ENCODE assay signal across 23 cellular contexts in the genomic region with DNA sequence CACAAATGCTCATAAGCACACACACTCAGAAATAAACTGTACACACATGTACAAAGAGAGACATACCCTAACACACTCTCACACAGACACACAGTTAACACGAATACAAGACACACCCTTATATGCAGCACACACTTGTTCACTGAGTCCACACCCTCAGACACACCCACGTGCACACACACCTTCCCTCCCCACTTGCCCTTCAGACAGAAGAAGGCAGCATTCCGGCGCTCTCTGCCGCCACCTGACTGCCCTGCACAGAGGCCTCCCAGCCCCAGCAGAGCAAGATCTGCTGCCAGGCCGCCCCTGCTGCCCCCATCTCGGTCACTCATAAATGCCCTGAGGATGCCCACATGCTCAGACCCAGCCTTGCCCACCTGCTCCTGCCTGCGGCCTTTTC.
DNase-seq lines count a peak whose midpoint lies in the region; ATAC-seq and TF ChIP-seq lines count a peak whose summit lies in the region.
"Had no signal": no experiment of that assay in that cellular context is flagged by ENCODE, and none has a peak within 500 bp of the region (broad histone marks: within the 10 kb centered on the region; RNA-seq: fewer than 3 reads in every experiment).

No MANE protein-coding gene starts in this region.

- peaks cover 16% of the 10 kb centered on the region for H3K27me3 Mint-ChIP-seq in endothelial cell (ENCODE audit: unreplicated experiment)
- H3K27me3 Mint-ChIP-seq: stimulated activated naive CD8-positive, alpha-beta T cell treated with anti-CD3 and anti-CD28 coated beads, Interleukin-15, amount 100 ng/mL, for 72 hours had no signal

- peaks cover 6% of the 10 kb centered on the region for H3K27me3 ChIP-seq in lower lobe of right lung (ENCODE audit: low read depth)

- peak; percentile 29 to 54 for ATAC-seq in lower lobe of right lung
- ATAC-seq in stimulated activated effector memory CD8-positive, alpha-beta T cell treated with anti-CD3 and anti-CD28 coated beads, Interleukin-12 subunit alpha, Interleukin-12 subunit beta, amount 100 ng/mL, for 72 hours: no peak
- no peak for ATAC-seq in GM19455 (IDR thresholded peaks at IDR 0.05; ENCODE audit: unreplicated experiment)
- ATAC-seq: activated CD4-positive, alpha-beta T cell treated with anti-CD3 and anti-CD28 coated beads for 36 hours; activated CD8-positive, alpha-beta memory T cell treated with anti-CD3 and anti-CD28 coated beads, Interleukin-2, amount 10 ng/mL, durations not matched to agents 7 days and 5 days; stimulated activated naive CD8-positive, alpha-beta T cell treated with anti-CD3 and anti-CD28 coated beads, Interleukin-15, amount 100 ng/mL, for 72 hours had no signal

- H3K36me3 ChIP-seq in lower lobe of right lung: no peaks in the 10 kb centered on the region

- no peak overlapping the region for H3K4me3 Mint-ChIP-seq in endothelial cell (ENCODE audit: unreplicated experiment)
- no peak overlapping the region for H3K4me3 Mint-ChIP-seq in stimulated activated effector memory CD8-positive, alpha-beta T cell treated with anti-CD3 and anti-CD28 coated beads, Interleukin-12 subunit alpha, Interleukin-12 subunit beta, amount 100 ng/mL, for 72 hours
- H3K4me3 Mint-ChIP-seq: activated CD4-positive, alpha-beta T cell treated with anti-CD3 and anti-CD28 coated beads for 36 hours; activated CD8-positive, alpha-beta memory T cell treated with anti-CD3 and anti-CD28 coated beads, Interleukin-2, amount 10 ng/mL, durations not matched to agents 7 days and 5 days; activated naive CD8-positive, alpha-beta T cell; IgD-negative memory B cell; stimulated activated naive CD8-positive, alpha-beta T cell treated with anti-CD3 and anti-CD28 coated beads, Interleukin-15, amount 100 ng/mL, for 72 hours had no signal

- H3K4me1 Mint-ChIP-seq in endothelial cell (ENCODE audit: unreplicated experiment): peaks cover 6% of the 10 kb centered on the region
- H3K4me1 Mint-ChIP-seq in stimulated activated effector memory CD8-positive, alpha-beta T cell treated with anti-CD3 and anti-CD28 coated beads, Interleukin-12 subunit alpha, Interleukin-12 subunit beta, amount 100 ng/mL, for 72 hours: peaks cover 7% of the 10 kb centered on the region
- H3K4me1 Mint-ChIP-seq: IgD-negative memory B cell had no signal

- TF ChIP-seq CTCF in endothelial cell (IDR thresholded peaks at IDR 0.05; ENCODE audit: unreplicated experiment): no peak
- TF ChIP-seq CTCF in lower lobe of right lung (IDR thresholded peaks at IDR 0.05): no peak

- peaks cover 4% of the 10 kb centered on the region for H3K36me3 Mint-ChIP-seq in endothelial cell (ENCODE audit: low read depth, unreplicated experiment)
- no peaks in the 10 kb centered on the region for H3K36me3 Mint-ChIP-seq in stimulated activated effector memory CD8-positive, alpha-beta T cell treated with anti-CD3 and anti-CD28 coated beads, Interleukin-12 subunit alpha, Interleukin-12 subunit beta, amount 100 ng/mL, for 72 hours
- H3K36me3 Mint-ChIP-seq: activated CD8-positive, alpha-beta memory T cell treated with anti-CD3 and anti-CD28 coated beads, Interleukin-2, amount 10 ng/mL, durations not matched to agents 7 days and 5 days; activated naive CD8-positive, alpha-beta T cell; CD4-positive, alpha-beta memory T cell; IgD-negative memory B cell had no signal

- intact Hi-C loops in lower lobe of right lung (cut with DNase I): no loop called here

- H3K4me3 ChIP-seq in lower lobe of right lung: no peak overlapping the region

- no peak overlapping the region for H3K27ac ChIP-seq in lower lobe of right lung
- H3K27ac ChIP-seq: 22Rv1 had no signal

- peak; percentile 52 for DNase-seq in NCI-H82 (lab: John Stamatoyannopoulos, UW)
- no peak for DNase-seq in NCI-H82 treated with DMSO at 0.1 percent for 48 hours (lab: John Stamatoyannopoulos, UW; ENCODE audit: unreplicated experiment)
- no peak for DNase-seq in endothelial cell (ENCODE audit: low spot score)
- DNase-seq in lower lobe of right lung: no peak
- no peak for DNase-seq in stimulated activated effector memory CD8-positive, alpha-beta T cell treated with anti-CD3 and anti-CD28 coated beads, Interleukin-12 subunit alpha, Interleukin-12 subunit beta, amount 100 ng/mL, for 72 hours (ENCODE audit: low spot score in 2 of 2)
- no peak for DNase-seq in effector CD4-positive, alpha-beta T cell
- DNase-seq in T-helper 2 cell: no peak
- DNase-seq: activated CD4-positive, alpha-beta T cell treated with anti-CD3 and anti-CD28 coated beads for 36 hours; activated CD8-positive, alpha-beta memory T cell treated with anti-CD3 and anti-CD28 coated beads, Interleukin-2, amount 10 ng/mL, durations not matched to agents 7 days and 5 days; CD4-positive, alpha-beta memory T cell; DMS153; NCI-H1436; NCI-H2171 treated with DMSO at 0.1 percent for 48 hours; NCI-H748 treated with DMSO at 0.1 percent for 48 hours; occipital lobe; OCI-M1; SIG-M5; stimulated activated naive CD8-positive, alpha-beta T cell treated with anti-CD3 and anti-CD28 coated beads, Interleukin-15, amount 100 ng/mL, for 72 hours; trophoblast cell had no signal

- H3K4me1 ChIP-seq in lower lobe of right lung: no peaks in the 10 kb centered on the region

- no peaks in the 10 kb centered on the region for H3K9me3 ChIP-seq in lower lobe of right lung

- H3K27ac Mint-ChIP-seq in endothelial cell (ENCODE audit: unreplicated experiment): peak overlapping the region; percentile 3
- H3K27ac Mint-ChIP-seq in stimulated activated effector memory CD8-positive, alpha-beta T cell treated with anti-CD3 and anti-CD28 coated beads, Interleukin-12 subunit alpha, Interleukin-12 subunit beta, amount 100 ng/mL, for 72 hours: peak overlapping the region; percentile 13
- H3K27ac Mint-ChIP-seq: activated CD4-positive, alpha-beta T cell treated with anti-CD3 and anti-CD28 coated beads for 36 hours; activated CD8-positive, alpha-beta memory T cell treated with anti-CD3 and anti-CD28 coated beads, Interleukin-2, amount 10 ng/mL, durations not matched to agents 7 days and 5 days; activated naive CD8-positive, alpha-beta T cell; stimulated activated naive CD8-positive, alpha-beta T cell treated with anti-CD3 and anti-CD28 coated beads, Interleukin-15, amount 100 ng/mL, for 72 hours had no signal

- no peaks in the 10 kb centered on the region for H3K9me3 Mint-ChIP-seq in endothelial cell (ENCODE audit: unreplicated experiment)
- no peaks in the 10 kb centered on the region for H3K9me3 Mint-ChIP-seq in stimulated activated effector memory CD8-positive, alpha-beta T cell treated with anti-CD3 and anti-CD28 coated beads, Interleukin-12 subunit alpha, Interleukin-12 subunit beta, amount 100 ng/mL, for 72 hours
- H3K9me3 Mint-ChIP-seq: CD4-positive, alpha-beta memory T cell; stimulated activated naive CD8-positive, alpha-beta T cell treated with anti-CD3 and anti-CD28 coated beads, Interleukin-15, amount 100 ng/mL, for 72 hours had no signal

Comparison
In these comparisons a context has a peak if more than half of its experiments do, and no peak if none do; other contexts are left out.
1. ATAC-seq: peak in lower lobe of right lung (2 of 2); none in stimulated activated effector memory CD8-positive, alpha-beta T cell treated with anti-CD3 and anti-CD28 coated beads, Interleukin-12 subunit alpha, Interleukin-12 subunit beta, amount 100 ng/mL, for 72 hours (single experiment) and GM19455 (single experiment).